Comparison of ENCODE assay signal across 17 cellular contexts in the genomic region with DNA sequence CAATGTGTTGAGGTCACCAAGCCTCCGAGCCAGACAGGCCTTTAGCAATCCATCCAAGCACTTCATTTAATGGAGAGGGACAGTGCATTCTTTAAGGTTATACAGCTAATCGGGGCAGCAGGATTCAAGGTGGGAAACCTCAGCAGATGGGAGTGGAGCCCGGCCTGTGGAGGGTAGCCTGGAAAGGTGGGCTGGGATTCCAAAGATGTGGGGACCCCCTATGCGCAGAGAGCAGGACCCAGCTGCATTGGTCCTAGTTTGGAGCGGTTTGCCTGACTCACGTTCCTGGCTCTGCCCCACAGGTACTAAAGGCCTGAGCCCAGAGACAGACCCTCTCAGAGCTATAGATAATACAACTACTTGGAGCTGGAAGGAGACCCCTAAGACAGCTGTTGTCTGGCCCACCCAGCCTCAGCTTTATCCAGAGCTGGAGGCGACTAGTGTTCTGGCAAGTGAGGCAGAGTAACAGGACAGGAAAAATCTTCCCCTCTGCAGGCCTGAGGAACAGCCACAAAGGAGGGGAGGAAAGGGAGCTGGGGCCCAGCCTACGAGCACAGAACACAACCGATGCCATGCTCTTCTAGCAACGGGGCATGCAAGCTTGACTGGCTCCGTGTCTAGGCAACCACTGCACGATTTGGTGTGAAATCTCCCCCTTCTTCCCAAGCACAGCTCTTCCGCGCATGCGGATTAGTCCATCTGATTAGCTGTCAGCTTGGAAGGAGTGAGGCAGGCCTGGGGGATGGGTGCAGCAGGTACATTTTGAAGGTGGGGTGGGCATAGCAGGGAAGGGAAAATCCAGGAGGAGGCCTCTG. TPM values are rescaled to one million over a fixed set of nuclear protein-coding genes. Genes with fewer than 3 reads are reported as not detected.
DNase-seq lines count a peak whose midpoint lies in the region; ATAC-seq, FAIRE-seq and TF ChIP-seq lines count a peak whose summit lies in the region.
"Had no signal": no experiment of that assay in that cellular context is flagged by ENCODE, and none has a peak within 500 bp of the region (broad histone marks: within the 10 kb centered on the region; RNA-seq: fewer than 3 reads in every experiment).

No MANE protein-coding gene starts in this region.

- H3K79me2 ChIP-seq in hepatocyte, result no peaks in the 10 kb centered on the region

- H3K18ac ChIP-seq in neuronal stem cell (ENCODE audit: low read length), result peak overlapping the region; percentile 93

- peak; percentile 70 for DNase-seq in D721Med (ENCODE audit: insufficient read length, low spot score)
- DNase-seq in amygdala (lab: John Stamatoyannopoulos, UW), result peak in 47 of 56 donors; percentile 9 to 82 (median 54)
- DNase-seq in hepatocyte (ENCODE audit: low spot score), result peak; percentile 65
- no peak for DNase-seq in neuronal stem cell (ENCODE audit: low spot score)
- no peak for DNase-seq in esophagus squamous epithelium (lab: John Stamatoyannopoulos, UW)
- DNase-seq in NCI-H446 treated with DMSO at 0.1 percent for 48 hours (lab: John Stamatoyannopoulos, UW), result no peak
- DNase-seq in NCI-H345 (lab: John Stamatoyannopoulos, UW), result no peak
- DNase-seq: activated CD4-positive, alpha-beta T cell treated with anti-CD3 and anti-CD28 coated beads, Interleukin-2, amount 10 ng/mL, durations not matched to agents 24 days and 14 days; activated naive CD4-positive, alpha-beta T cell treated with anti-CD3 and anti-CD28 coated beads for 36 hours; DND-41 had no signal

- H3K4me3 ChIP-seq in hepatocyte (no peak overlapping the region), neuronal stem cell (ENCODE audit: low read length in 2 of 2) (no peak overlapping the region), esophagus squamous epithelium (no peak overlapping the region)
- H3K4me3 ChIP-seq: SK-N-MC, vagina had no signal

- H3K4me1 ChIP-seq in hepatocyte (ENCODE audit: insufficient read depth), result no peaks in the 10 kb centered on the region
- peaks cover 43 to 46% of the 10 kb centered on the region in 2 donors for H3K4me1 ChIP-seq in neuronal stem cell (ENCODE audit: control insufficient read depth in 2 of 2, insufficient read depth in 1 of 2, low read depth in 1 of 2, low read length in 2 of 2)
- no peaks in the 10 kb centered on the region for H3K4me1 ChIP-seq in esophagus squamous epithelium
- H3K4me1 ChIP-seq: vagina had no signal

- intact Hi-C loops in esophagus squamous epithelium (cut with DNase I), result no loop called here

- peak overlapping the region; percentile 64 for H2BK15ac ChIP-seq in neuronal stem cell (ENCODE audit: low read length)

- TF ChIP-seq POLR2A in esophagus squamous epithelium (IDR thresholded peaks at IDR 0.05), result no peak

- H2AK5ac ChIP-seq in neuronal stem cell (ENCODE audit: low read depth, low read length), result peak overlapping the region; percentile 93

- H2AFZ ChIP-seq in hepatocyte (no peak overlapping the region), neuronal stem cell (ENCODE audit: low read length) (peak overlapping the region; percentile 76)

- no peak for TF ChIP-seq CTCF in D721Med (IDR thresholded peaks at IDR 0.05; ENCODE audit: insufficient read depth, missing control alignments)
- no peak for TF ChIP-seq CTCF in hepatocyte (IDR thresholded peaks at IDR 0.05; ENCODE audit: poor library complexity)
- no peak for TF ChIP-seq CTCF in esophagus squamous epithelium (IDR thresholded peaks at IDR 0.05)

- ATAC-seq in GM21528 (IDR thresholded peaks at IDR 0.05; ENCODE audit: low FRiP score, unreplicated experiment), result no peak

- FAIRE-seq in D721Med (lab: Jason Lieb, UNC), result no peak
- FAIRE-seq: GM18507 had no signal

- no peak overlapping the region for H3K23ac ChIP-seq in neuronal stem cell (ENCODE audit: low read depth, low read length, poor library complexity)

- H3K27me3 ChIP-seq in hepatocyte (no peaks in the 10 kb centered on the region), neuronal stem cell (ENCODE audit: control insufficient read depth in 3 of 3, insufficient read depth in 3 of 3, low read depth in 1 of 3, low read length in 3 of 3) (no peaks in the 10 kb centered on the region), esophagus squamous epithelium (no peaks in the 10 kb centered on the region)
- H3K27me3 ChIP-seq: vagina had no signal

- peak overlapping the region; percentile 21 for H2BK120ac ChIP-seq in neuronal stem cell (ENCODE audit: low read depth, low read length)

- H4K20me1 ChIP-seq in hepatocyte (ENCODE audit: insufficient read depth, poor library complexity, severe bottlenecking), result no peaks in the 10 kb centered on the region

- H3K4ac ChIP-seq in neuronal stem cell (ENCODE audit: low read length), result no peak overlapping the region

- H3K4me2 ChIP-seq in hepatocyte (no peak overlapping the region), neuronal stem cell (ENCODE audit: insufficient read depth, low read length, poor library complexity, severe bottlenecking) (no peak overlapping the region)

- H3K36me3 ChIP-seq in hepatocyte (replicated peaks; ENCODE audit: insufficient read depth, low read depth) (no peaks in the 10 kb centered on the region), neuronal stem cell (replicated peaks in 1 of 2; ENCODE audit: control insufficient read depth in 2 of 2, insufficient read depth in 2 of 2, low read length in 2 of 2) (no peaks in the 10 kb centered on the region), esophagus squamous epithelium (no peaks in the 10 kb centered on the region)
- H3K36me3 ChIP-seq: vagina had no signal

- 69% methylated on average over 15 of the region's 15 CpGs for WGBS in hepatocyte (ENCODE audit: low lambda C conversion rate, missing lambda C conversion rate)
- no CpG with 5 or more reads among the region's 15 CpGs for WGBS in neuronal stem cell (ENCODE audit: extremely low coverage in 2 of 2, insufficient read length in 2 of 2, insufficient replicate concordance in 1 of 2), 2 donors
- WGBS in esophagus squamous epithelium, 2 donors, result 62 to 86% methylated on average over 1 to 12 of the region's 15 CpGs

- H2BK12ac ChIP-seq in neuronal stem cell (ENCODE audit: low read length), result peak overlapping the region; percentile 3

- H3K14ac ChIP-seq in neuronal stem cell (ENCODE audit: low read length), result peak overlapping the region; percentile 17

- no peak overlapping the region for H3K9ac ChIP-seq in neuronal stem cell (ENCODE audit: low read depth, low read length, poor library complexity)

- H3K9me2 ChIP-seq in hepatocyte (replicated peaks; ENCODE audit: insufficient read depth), result no peaks in the 10 kb centered on the region

- H3K9me3 ChIP-seq in hepatocyte (ENCODE audit: low read depth) (no peaks in the 10 kb centered on the region), neuronal stem cell (replicated peaks in 1 of 2; ENCODE audit: control insufficient read depth in 2 of 2, insufficient read depth in 1 of 2, low read depth in 1 of 2, low read length in 2 of 2) (peaks cover 0 to 2% of the 10 kb centered on the region in 2 donors), esophagus squamous epithelium (no peaks in the 10 kb centered on the region)
- H3K9me3 ChIP-seq: vagina had no signal

- H4K91ac ChIP-seq in neuronal stem cell (ENCODE audit: low read depth, low read length, poor library complexity), result peak overlapping the region; percentile 47

- H2BK5ac ChIP-seq in neuronal stem cell (ENCODE audit: low read length), result peak overlapping the region; percentile 31

- H3K27ac ChIP-seq in hepatocyte (no peak overlapping the region), neuronal stem cell (replicated peaks; ENCODE audit: low read length) (peak overlapping the region; percentile 41), esophagus squamous epithelium (no peak overlapping the region)
- H3K27ac ChIP-seq: HL-60, SK-N-MC, vagina had no signal

- peaks cover 2% of the 10 kb centered on the region for H3K79me1 ChIP-seq in neuronal stem cell (ENCODE audit: low read depth, low read length)

- no peak overlapping the region for H4K8ac ChIP-seq in neuronal stem cell (ENCODE audit: low read depth, low read length)

RNA-seq across cellular contexts. Expression of gene MYH7, which starts 1.1 kb away (rescaled TPM):
- 0.04 TPM in 1 of 2 replicates, not detected in the other for total RNA-seq in hepatocyte
- 0.23 TPM in 1 of 2 replicates, not detected in the other for polyA plus RNA-seq in hepatocyte
- 0.20 TPM for polyA plus RNA-seq in neuronal stem cell (2013, experiment 1 of 2)
- polyA plus RNA-seq in neuronal stem cell (2013, experiment 2 of 2), result 0.19 TPM
- not detected for total RNA-seq in esophagus squamous epithelium
- total RNA-seq: activated CD4-positive, alpha-beta T cell treated with anti-CD3 and anti-CD28 coated beads, Interleukin-2, amount 10 ng/mL, durations not matched to agents 24 days and 14 days; activated naive CD4-positive, alpha-beta T cell treated with anti-CD3 and anti-CD28 coated beads for 36 hours; glomerular endothelial cell; M059J; vagina had no signal

RNA-seq across cellular contexts. Expression of gene MYH6, which starts 28.5 kb away (rescaled TPM):
- total RNA-seq in hepatocyte (not detected in 2 replicates), esophagus squamous epithelium (not detected)
- polyA plus RNA-seq in hepatocyte, result 0.44 and 0.97 TPM in 2 replicates
- 0.03 TPM for polyA plus RNA-seq in neuronal stem cell (2013, experiment 1 of 2)
- polyA plus RNA-seq in neuronal stem cell (2013, experiment 2 of 2), result 0.04 TPM
- total RNA-seq: activated naive CD4-positive, alpha-beta T cell treated with anti-CD3 and anti-CD28 coated beads for 36 hours; glomerular endothelial cell; M059J; vagina had no signal

RNA-seq across cellular contexts. Expression of gene NGDN, which starts 33.0 kb away (rescaled TPM):
- total RNA-seq in hepatocyte (39.5 and 47.6 TPM in 2 replicates), esophagus squamous epithelium (10 to 100 TPM in 3 of 4 donors, 1 to 10 TPM in 1; 9.5 to 43.3 (median 35.3) TPM)
- polyA plus RNA-seq in hepatocyte, result 47.2 and 51.3 TPM in 2 replicates
- polyA plus RNA-seq in neuronal stem cell (2013, experiment 1 of 2), result 75.8 TPM
- 73.0 TPM for polyA plus RNA-seq in neuronal stem cell (2013, experiment 2 of 2)

RNA-seq across cellular contexts. Expression of gene CMTM5, which starts 59.7 kb away (rescaled TPM):
- total RNA-seq in hepatocyte, result not detected in 2 replicates
- 0.23 and 0.28 TPM in 2 replicates for polyA plus RNA-seq in hepatocyte
- 5.0 TPM for polyA plus RNA-seq in neuronal stem cell (2013, experiment 1 of 2)
- polyA plus RNA-seq in neuronal stem cell (2013, experiment 2 of 2), result 4.4 TPM
- total RNA-seq in esophagus squamous epithelium, result not detected
- total RNA-seq: activated CD4-positive, alpha-beta T cell treated with anti-CD3 and anti-CD28 coated beads, Interleukin-2, amount 10 ng/mL, durations not matched to agents 24 days and 14 days; activated naive CD4-positive, alpha-beta T cell treated with anti-CD3 and anti-CD28 coated beads for 36 hours; glomerular endothelial cell; M059J; vagina had no signal

Comparison
In these comparisons a context has a peak if more than half of its experiments do, and no peak if none do; other contexts are left out.
1. DNase-seq: peak in D721Med (single experiment), amygdala (47 of 56) and hepatocyte (single experiment); none in neuronal stem cell (single experiment), esophagus squamous epithelium (single experiment), NCI-H446 treated with DMSO at 0.1 percent for 48 hours (single experiment) and NCI-H345 (single experiment).